ENCODE assay signal across 24 cellular contexts in the genomic region with DNA sequence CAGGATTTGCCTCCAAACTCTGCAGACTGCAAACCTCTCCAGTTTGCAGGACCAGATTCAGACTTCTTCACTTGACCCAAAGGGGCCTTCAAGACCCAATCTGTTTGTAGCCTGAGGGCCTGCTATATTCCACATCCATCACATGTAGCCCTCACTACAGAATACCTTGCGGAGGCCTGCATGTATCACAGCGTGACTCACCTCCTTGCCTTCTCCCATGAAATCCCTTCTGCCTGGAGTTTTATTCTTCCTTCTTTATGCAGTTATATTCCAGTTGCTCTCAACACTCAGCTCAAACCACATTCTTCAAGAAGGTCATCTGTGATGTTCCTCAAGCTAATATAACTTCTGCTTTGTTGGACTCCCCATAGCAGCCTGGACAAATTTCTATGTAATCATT.
DNase-seq lines count a peak whose midpoint lies in the region; ATAC-seq and TF ChIP-seq lines count a peak whose summit lies in the region.
"Had no signal": no experiment of that assay in that cellular context is flagged by ENCODE, and none has a peak within 500 bp of the region (broad histone marks: within the 10 kb centered on the region; RNA-seq: fewer than 3 reads in every experiment).

No MANE protein-coding gene starts in this region.

- H3K4me3 Mint-ChIP-seq in natural killer cell treated with Interleukin-12 subunit alpha and Interleukin-12 subunit beta and Interleukin-15 and Interleukin-18, amount 100 ng/mL, for 72 hours: peak overlapping the region; percentile 56
- H3K4me3 Mint-ChIP-seq in natural killer cell: no peak overlapping the region
- no peak overlapping the region for H3K4me3 Mint-ChIP-seq in stimulated activated effector memory CD8-positive, alpha-beta T cell treated with anti-CD3 and anti-CD28 coated beads, Interleukin-12 subunit alpha, Interleukin-12 subunit beta, amount 100 ng/mL, for 72 hours
- H3K4me3 Mint-ChIP-seq: activated naive CD4-positive, alpha-beta T cell treated with anti-CD3 and anti-CD28 coated beads, Interleukin-2, amount 50 U/mL, for 24 hours; CD4-positive, alpha-beta memory T cell had no signal

- no peak for ATAC-seq in natural killer cell treated with Interleukin-12 subunit alpha and Interleukin-12 subunit beta and Interleukin-15 and Interleukin-18, amount 100 ng/mL, for 72 hours
- no peak for ATAC-seq in natural killer cell
- no peak for ATAC-seq in stimulated activated effector memory CD8-positive, alpha-beta T cell treated with anti-CD3 and anti-CD28 coated beads, Interleukin-12 subunit alpha, Interleukin-12 subunit beta, amount 100 ng/mL, for 72 hours
- ATAC-seq in HG02678 (IDR thresholded peaks at IDR 0.05; ENCODE audit: unreplicated experiment): no peak
- ATAC-seq in GM21390 (IDR thresholded peaks at IDR 0.05; ENCODE audit: unreplicated experiment): no peak
- ATAC-seq: esophagus mucosa, HepG2, lower lobe of right lung had no signal

- H3K27ac Mint-ChIP-seq in natural killer cell treated with Interleukin-12 subunit alpha and Interleukin-12 subunit beta and Interleukin-15 and Interleukin-18, amount 100 ng/mL, for 72 hours: peak overlapping the region; percentile 27 to 63
- no peak overlapping the region for H3K27ac Mint-ChIP-seq in natural killer cell
- H3K27ac Mint-ChIP-seq in stimulated activated effector memory CD8-positive, alpha-beta T cell treated with anti-CD3 and anti-CD28 coated beads, Interleukin-12 subunit alpha, Interleukin-12 subunit beta, amount 100 ng/mL, for 72 hours: no peak overlapping the region
- H3K27ac Mint-ChIP-seq: progenitor cell of endocrine pancreas had no signal

- intact Hi-C loops in natural killer cell (cut with micrococcal nuclease): loop anchor here (5.0 kb wide), 1 partner anchor 39 kb away; no protein-coding TSS in a partner anchor

- H3K27me3 Mint-ChIP-seq in natural killer cell treated with Interleukin-12 subunit alpha and Interleukin-12 subunit beta and Interleukin-15 and Interleukin-18, amount 100 ng/mL, for 72 hours: no peaks in the 10 kb centered on the region
- H3K27me3 Mint-ChIP-seq in natural killer cell (ENCODE audit: low read depth in 2 of 2): no peaks in the 10 kb centered on the region
- H3K27me3 Mint-ChIP-seq: activated naive CD4-positive, alpha-beta T cell treated with anti-CD3 and anti-CD28 coated beads, Interleukin-2, amount 50 U/mL, for 24 hours; CD4-positive, alpha-beta memory T cell; progenitor cell of endocrine pancreas had no signal

- DNase-seq in natural killer cell treated with Interleukin-12 subunit alpha and Interleukin-12 subunit beta and Interleukin-15 and Interleukin-18, amount 100 ng/mL, for 72 hours (ENCODE audit: low spot score): no peak
- DNase-seq in natural killer cell: no peak
- DNase-seq in NCI-H226: peak; percentile 85
- DNase-seq in amniotic epithelial cell (ENCODE audit: low read depth): peak; percentile 59
- DNase-seq in GM03348 (ENCODE audit: low spot score): no peak
- no peak for DNase-seq in stimulated activated effector memory CD8-positive, alpha-beta T cell treated with anti-CD3 and anti-CD28 coated beads, Interleukin-12 subunit alpha, Interleukin-12 subunit beta, amount 100 ng/mL, for 72 hours (ENCODE audit: low spot score in 2 of 2)
- DNase-seq: activated CD4-positive, alpha-beta T cell treated with anti-CD3 and anti-CD28 coated beads, Interleukin-2, amount 50 U/mL, for 4 hours; activated T-cell treated with anti-CD3 and anti-CD28 coated beads, Interleukin-2, amount 50 U/mL, for 1 hour; CD4-positive, alpha-beta memory T cell; DMS153; effector CD4-positive, alpha-beta T cell; kidney; lower lobe of right lung; NCI-H1105; NCI-H2081; T-helper 1 cell; testis; uterus had no signal

- H3K4me1 Mint-ChIP-seq in natural killer cell treated with Interleukin-12 subunit alpha and Interleukin-12 subunit beta and Interleukin-15 and Interleukin-18, amount 100 ng/mL, for 72 hours (ENCODE audit: low read depth in 2 of 2): peaks cover 32 to 65% of the 10 kb centered on the region in 2 donors
- peaks cover 24 to 34% of the 10 kb centered on the region in 2 donors for H3K4me1 Mint-ChIP-seq in natural killer cell
- H3K4me1 Mint-ChIP-seq in stimulated activated effector memory CD8-positive, alpha-beta T cell treated with anti-CD3 and anti-CD28 coated beads, Interleukin-12 subunit alpha, Interleukin-12 subunit beta, amount 100 ng/mL, for 72 hours: peaks cover 27% of the 10 kb centered on the region

- H3K9me3 Mint-ChIP-seq in natural killer cell treated with Interleukin-12 subunit alpha and Interleukin-12 subunit beta and Interleukin-15 and Interleukin-18, amount 100 ng/mL, for 72 hours: no peaks in the 10 kb centered on the region
- no peaks in the 10 kb centered on the region for H3K9me3 Mint-ChIP-seq in natural killer cell
- H3K9me3 Mint-ChIP-seq in stimulated activated effector memory CD8-positive, alpha-beta T cell treated with anti-CD3 and anti-CD28 coated beads, Interleukin-12 subunit alpha, Interleukin-12 subunit beta, amount 100 ng/mL, for 72 hours: no peaks in the 10 kb centered on the region
- H3K9me3 Mint-ChIP-seq: activated naive CD4-positive, alpha-beta T cell treated with anti-CD3 and anti-CD28 coated beads, Interleukin-2, amount 50 U/mL, for 24 hours; CD4-positive, alpha-beta memory T cell had no signal

- no peaks in the 10 kb centered on the region for H3K36me3 Mint-ChIP-seq in natural killer cell treated with Interleukin-12 subunit alpha and Interleukin-12 subunit beta and Interleukin-15 and Interleukin-18, amount 100 ng/mL, for 72 hours
- H3K36me3 Mint-ChIP-seq in natural killer cell: no peaks in the 10 kb centered on the region
- H3K36me3 Mint-ChIP-seq in stimulated activated effector memory CD8-positive, alpha-beta T cell treated with anti-CD3 and anti-CD28 coated beads, Interleukin-12 subunit alpha, Interleukin-12 subunit beta, amount 100 ng/mL, for 72 hours: peaks cover 10% of the 10 kb centered on the region
- H3K36me3 Mint-ChIP-seq: activated naive CD4-positive, alpha-beta T cell treated with anti-CD3 and anti-CD28 coated beads, Interleukin-2, amount 50 U/mL, for 24 hours; CD4-positive, alpha-beta memory T cell had no signal

- TF ChIP-seq CTCF in natural killer cell (IDR thresholded peaks at IDR 0.05): no peak

Comparison
In these comparisons a context has a peak if more than half of its experiments do, and no peak if none do; other contexts are left out.
1. H3K27ac Mint-ChIP-seq: peak in natural killer cell treated with Interleukin-12 subunit alpha and Interleukin-12 subunit beta and Interleukin-15 and Interleukin-18, amount 100 ng/mL, for 72 hours (2 of 2); none in natural killer cell (0 of 2) and stimulated activated effector memory CD8-positive, alpha-beta T cell treated with anti-CD3 and anti-CD28 coated beads, Interleukin-12 subunit alpha, Interleukin-12 subunit beta, amount 100 ng/mL, for 72 hours (single experiment).
2. DNase-seq: peak in NCI-H226 (single experiment) and amniotic epithelial cell (single experiment); none in natural killer cell treated with Interleukin-12 subunit alpha and Interleukin-12 subunit beta and Interleukin-15 and Interleukin-18, amount 100 ng/mL, for 72 hours (single experiment), natural killer cell (single experiment), GM03348 (single experiment) and stimulated activated effector memory CD8-positive, alpha-beta T cell treated with anti-CD3 and anti-CD28 coated beads, Interleukin-12 subunit alpha, Interleukin-12 subunit beta, amount 100 ng/mL, for 72 hours (0 of 2).